8 cellular contexts compared by ENCODE assay signal in genomic region chr19:47036233-47036651, GRCh38. TPM values are rescaled to one million over a fixed set of nuclear protein-coding genes. Genes with fewer than 3 reads are reported as not detected.
DNase-seq lines count a peak whose midpoint lies in the region; ATAC-seq and TF ChIP-seq lines count a peak whose summit lies in the region.

No MANE protein-coding gene starts in this region.

- peak overlapping the region; percentile 33 for H3K27ac ChIP-seq in temporal lobe (ENCODE audit: low read depth, low read length)

- H3K27me3 ChIP-seq in GM06990 (replicated peaks; ENCODE audit: control insufficient read depth, insufficient read depth, low read length) = peaks cover 2% of the 10 kb centered on the region
- H3K27me3 ChIP-seq in adipocyte (replicated peaks; ENCODE audit: control insufficient read depth, insufficient read depth, low read length) = no peaks in the 10 kb centered on the region

- no peak for TF ChIP-seq CTCF in GM06990 (IDR thresholded peaks at IDR 0.05; ENCODE audit: insufficient read depth, low read length, poor library complexity, severe bottlenecking)

- H3K4me3 ChIP-seq in GM06990 (replicated peaks; ENCODE audit: low read depth, low read length) (peak overlapping the region; percentile 56), adipocyte (ENCODE audit: low read length) (peak overlapping the region; percentile 82)

- H3K36me3 ChIP-seq in GM06990 (ENCODE audit: control insufficient read depth, insufficient read depth, low read length) = no peaks in the 10 kb centered on the region
- H3K36me3 ChIP-seq in adipocyte (ENCODE audit: control insufficient read depth, insufficient read depth, low read length, severe bottlenecking) = no peaks in the 10 kb centered on the region

- H3K9me3 ChIP-seq in adipocyte (ENCODE audit: control insufficient read depth, low read length) = no peaks in the 10 kb centered on the region

- no peak for ATAC-seq in GM18498 (IDR thresholded peaks at IDR 0.05; ENCODE audit: unreplicated experiment)
- ATAC-seq in GM21447 (IDR thresholded peaks at IDR 0.05; ENCODE audit: unreplicated experiment) = no peak

- peak overlapping the region; percentile 81 for H3K9ac ChIP-seq in adipocyte (ENCODE audit: low read length)

- DNase-seq in GM06990 (ENCODE audit: extremely low read depth, insufficient read length) = no peak
- DNase-seq in NCI-H1417 treated with DMSO at 0.1 percent for 48 hours (lab: John Stamatoyannopoulos, UW) = peak; percentile 13
- DNase-seq in adipocyte (ENCODE audit: low read depth) = peak; percentile 62
- peak; percentile 33 for DNase-seq in iris pigment epithelial cell (ENCODE audit: low read depth)
- DNase-seq in activated CD4-positive, CD25-positive, alpha-beta regulatory T cell (lab: John Stamatoyannopoulos, UW) = no peak

- H3K4me1 ChIP-seq in adipocyte (ENCODE audit: control insufficient read depth, insufficient read depth, low read length) = peaks cover 17% of the 10 kb centered on the region

RNA-seq across cellular contexts. Expression of gene TMEM160, which starts 12.2 kb away (rescaled TPM):
- 17.9 TPM for total RNA-seq in temporal lobe

RNA-seq across cellular contexts. Expression of gene NPAS1, which starts 16.6 kb away (rescaled TPM):
- total RNA-seq in temporal lobe = 5.9 TPM

Comparison
In these comparisons a context has a peak if more than half of its experiments do, and no peak if none do; other contexts are left out.
1. DNase-seq: peak in NCI-H1417 treated with DMSO at 0.1 percent for 48 hours (single experiment), adipocyte (single experiment) and iris pigment epithelial cell (single experiment); none in GM06990 (single experiment) and activated CD4-positive, CD25-positive, alpha-beta regulatory T cell (0 of 4).